ENCODE assay signal across 6 cellular contexts in the genomic region with DNA sequence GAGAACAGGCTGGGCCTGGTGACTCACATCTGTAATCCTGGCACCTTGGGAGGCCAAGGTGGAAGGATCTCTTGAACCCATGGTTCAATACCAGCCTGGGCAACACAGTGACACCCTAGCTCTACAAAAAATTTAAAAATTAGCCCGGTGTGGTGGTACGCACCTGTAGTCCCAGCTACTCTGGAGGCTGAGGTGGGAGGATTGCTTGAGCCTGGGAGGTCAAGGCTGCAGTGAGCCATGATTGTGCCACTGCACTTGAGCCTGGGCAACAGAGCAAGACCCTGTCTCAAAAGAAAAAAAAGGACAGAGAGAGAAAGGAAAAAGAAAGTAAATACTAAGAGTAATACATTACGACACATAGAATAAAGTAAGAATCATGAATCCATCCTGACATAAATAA. TPM values are rescaled to one million over a fixed set of nuclear protein-coding genes. Genes with fewer than 3 reads are reported as not detected.
"Had no signal": no experiment of that assay in that cellular context is flagged by ENCODE, and none has a peak within 500 bp of the region (broad histone marks: within the 10 kb centered on the region; RNA-seq: fewer than 3 reads in every experiment).

No MANE protein-coding gene starts in this region.

RNA-seq across cellular contexts. Expression of a gene that starts 54.2 kb away (rescaled TPM):
- total RNA-seq: GM23248, H9, HepG2, HFFc6, HT1080 had no signal
- polyA plus RNA-seq: GM23248, HepG2, IgD-negative memory B cell had no signal

RNA-seq across cellular contexts. Expression of a gene that starts 56.2 kb away (rescaled TPM):
- total RNA-seq: GM23248, HepG2 had no signal
- polyA plus RNA-seq: HepG2, IgD-negative memory B cell had no signal
